8 cellular contexts compared by ENCODE assay signal in genomic region chr15:66386204-66387123, GRCh38. TPM values are rescaled to one million over a fixed set of nuclear protein-coding genes. Genes with fewer than 3 reads are reported as not detected.
DNase-seq lines count a peak whose midpoint lies in the region; ATAC-seq and TF ChIP-seq lines count a peak whose summit lies in the region.

TSS of gene MAP2K1 (plus strand) at chr15:66386912. CDS start at chr15:66387348, 436 bp downstream.

- in situ Hi-C loops in transverse colon (cut with MboI; ENCODE audit: low pct_ligation_motif_present in 1 of 4, low pct_unique_long_range_greater_than_20kb in 1 of 4, low sequenced_read_pairs in 3 of 4), result loop anchor here in 1 of 4 donors (25.0 kb wide), 1 partner anchor 101 kb away; the partner anchor contains the start of gene SNAPC5

- H3K14ac ChIP-seq in trophoblast cell (ENCODE audit: low read length), result peak within 1 kb of the TSS; percentile 69

- H3K79me1 ChIP-seq in trophoblast cell (ENCODE audit: low read length), result peaks cover 8% of the 10 kb centered on the region

- H3K4me1 Mint-ChIP-seq in activated naive CD8-positive, alpha-beta T cell treated with anti-CD3 and anti-CD28 coated beads, Interleukin-2, amount 50 U/mL, for 24 hours, result peaks cover 52% of the 10 kb centered on the region

- H2BK12ac ChIP-seq in trophoblast cell (ENCODE audit: low read length), result peak within 1 kb of the TSS; percentile 69

- H4K91ac ChIP-seq in trophoblast cell (ENCODE audit: low read depth, low read length), result peak within 1 kb of the TSS; percentile 20

- H2BK5ac ChIP-seq in trophoblast cell (ENCODE audit: low read depth, low read length, poor library complexity), result peak within 1 kb of the TSS; percentile 58

- H3K9ac ChIP-seq in trophoblast cell (ENCODE audit: low read length), result peak within 1 kb of the TSS; percentile 89

- peak within 1 kb of the TSS; percentile 94 for H3K27ac Mint-ChIP-seq in activated naive CD8-positive, alpha-beta T cell treated with anti-CD3 and anti-CD28 coated beads, Interleukin-2, amount 50 U/mL, for 24 hours

- no CpG with 5 or more reads among the region's 69 CpGs for WGBS in trophoblast cell (ENCODE audit: extremely low coverage, insufficient coverage, insufficient read length)
- 3 to 15% methylated on average over 10 to 64 of the region's 69 CpGs for WGBS in transverse colon (ENCODE audit: low coverage in 1 of 2), 2 donors

- H3K79me2 ChIP-seq in trophoblast cell (ENCODE audit: control insufficient read depth, insufficient read depth, low read length, poor library complexity), result peaks cover 12% of the 10 kb centered on the region

- no peak within 1 kb of the TSS for H2AK5ac ChIP-seq in trophoblast cell (ENCODE audit: low read length)

- peak; percentile 81 for TF ChIP-seq POLR2A in transverse colon (IDR thresholded peaks at IDR 0.05)

- no peaks in the 10 kb centered on the region for H3K27me3 Mint-ChIP-seq in activated naive CD8-positive, alpha-beta T cell treated with anti-CD3 and anti-CD28 coated beads, Interleukin-2, amount 50 U/mL, for 24 hours

- TF ChIP-seq EP300 in transverse colon (IDR thresholded peaks at IDR 0.05; ENCODE audit: low read depth), result no peak

- H3K4me1 ChIP-seq in trophoblast cell (ENCODE audit: control insufficient read depth in 1 of 2, insufficient read depth in 2 of 2, low read length in 2 of 2) (peaks cover 2 to 10% of the 10 kb centered on the region in 2 experiments), transverse colon (peaks cover 10 to 43% (median 15%) of the 10 kb centered on the region in 4 donors)

- H3K27ac ChIP-seq in trophoblast cell (ENCODE audit: low read depth, low read length), result peak within 1 kb of the TSS; percentile 86
- peak within 1 kb of the TSS; percentile 97 to 99 (median 98) for H3K27ac ChIP-seq in transverse colon

- peak within 1 kb of the TSS; percentile 78 for H3K18ac ChIP-seq in trophoblast cell (ENCODE audit: low read length)

- H3K4me3 ChIP-seq in trophoblast cell (ENCODE audit: low read depth, low read length) (peak within 1 kb of the TSS; percentile 98), transverse colon (peak within 1 kb of the TSS; percentile 81 to 98 (median 90))

- H2BK120ac ChIP-seq in trophoblast cell (ENCODE audit: insufficient read depth, low read length, poor library complexity), result peak within 1 kb of the TSS; percentile 52

- H3K36me3 ChIP-seq in trophoblast cell (ENCODE audit: control insufficient read depth in 1 of 2, insufficient read depth in 2 of 2, low read length in 2 of 2) (no peaks in the 10 kb centered on the region), transverse colon (no peaks in the 10 kb centered on the region)

- no peaks in the 10 kb centered on the region for H3K9me3 ChIP-seq in trophoblast cell (ENCODE audit: insufficient read depth, low read depth, low read length)
- H3K9me3 ChIP-seq in transverse colon, result no peaks in the 10 kb centered on the region

- H4K8ac ChIP-seq in trophoblast cell (ENCODE audit: low read depth, low read length), result peak within 1 kb of the TSS; percentile 88

- no peak within 1 kb of the TSS for H3K23ac ChIP-seq in trophoblast cell (ENCODE audit: low read length)

- peak within 1 kb of the TSS; percentile 51 for H4K12ac ChIP-seq in trophoblast cell (ENCODE audit: low read depth, low read length)

- H3K4me2 ChIP-seq in trophoblast cell (ENCODE audit: low read length), result peak within 1 kb of the TSS; percentile 78

- H3K36me3 Mint-ChIP-seq in activated naive CD8-positive, alpha-beta T cell treated with anti-CD3 and anti-CD28 coated beads, Interleukin-2, amount 50 U/mL, for 24 hours (ENCODE audit: low read depth), result peaks cover 21% of the 10 kb centered on the region

- ATAC-seq in HG02759 (IDR thresholded peaks at IDR 0.05; ENCODE audit: unreplicated experiment), result peak; percentile 84
- peak; percentile 85 for ATAC-seq in activated naive CD8-positive, alpha-beta T cell treated with anti-CD3 and anti-CD28 coated beads, Interleukin-2, amount 50 U/mL, for 24 hours
- peak; percentile 98 for ATAC-seq in Right ventricle myocardium superior (ENCODE audit: poor library complexity)

- DNase-seq in NCI-H128 (lab: John Stamatoyannopoulos, UW; ENCODE audit: unreplicated experiment) (peak; percentile 97), SW 1271 (lab: John Stamatoyannopoulos, UW) (peak; percentile 95 to 96), Right ventricle myocardium superior (peak; percentile 99), trophoblast cell (peak; percentile 98 to 99), transverse colon (peak; percentile 99)
- peak; percentile 99 for DNase-seq in activated naive CD8-positive, alpha-beta T cell treated with anti-CD3 and anti-CD28 coated beads, Interleukin-2, amount 50 U/mL, for 24 hours

- no peaks in the 10 kb centered on the region for H3K27me3 ChIP-seq in trophoblast cell (ENCODE audit: insufficient read depth, low read length)
- no peaks in the 10 kb centered on the region for H3K27me3 ChIP-seq in transverse colon

- peak within 1 kb of the TSS; percentile 72 for H2AFZ ChIP-seq in trophoblast cell (ENCODE audit: insufficient read depth, low read length, poor library complexity)

- peak within 1 kb of the TSS; percentile 88 for H3K4ac ChIP-seq in trophoblast cell (ENCODE audit: low read depth, low read length)

- H3K9me3 Mint-ChIP-seq in activated naive CD8-positive, alpha-beta T cell treated with anti-CD3 and anti-CD28 coated beads, Interleukin-2, amount 50 U/mL, for 24 hours, result no peaks in the 10 kb centered on the region

- TF ChIP-seq CTCF in GM12873 (IDR thresholded peaks at IDR 0.05; ENCODE audit: insufficient read depth, low read depth, low read length, missing control alignments) (peak; percentile 77), transverse colon (IDR thresholded peaks at IDR 0.05) (peak; percentile 46 to 76 (median 56))

- intact Hi-C loops in Right ventricle myocardium superior (cut with DNase I), result loop anchor here (2.0 kb wide), 1 partner anchor 112 kb away; no protein-coding TSS in a partner anchor
- intact Hi-C loops in transverse colon (cut with DNase I; ENCODE audit: low total_unique reads), result loop anchor here (2.0 kb wide), 2 partner anchors 110 to 118 kb away; partner anchors contain the start of genes RPL4, SNAPC5 and ZWILCH

- H3K4me3 Mint-ChIP-seq in activated naive CD8-positive, alpha-beta T cell treated with anti-CD3 and anti-CD28 coated beads, Interleukin-2, amount 50 U/mL, for 24 hours, result peak within 1 kb of the TSS; percentile 93

RNA-seq across cellular contexts. Expression of gene MAP2K1, which starts in this region (rescaled TPM):
- total RNA-seq in Right ventricle myocardium superior, result 36.9 TPM
- 36.6 and 37.5 TPM in 2 replicates for polyA plus RNA-seq in trophoblast cell (2013)
- 10 to 100 TPM; 14.7 to 83.0 (median 40.0) TPM for total RNA-seq in transverse colon

Comparison
In these comparisons a context has a peak if more than half of its experiments do, and no peak if none do; other contexts are left out.
1. Peak in every context shown above with its lines: DNase-seq, ATAC-seq, H3K4me3 ChIP-seq and H3K27ac ChIP-seq.